In genomic region chr14:99807413-99808132, GRCh38 we compare ENCODE assay signal across 10 cellular contexts. TPM values are rescaled to one million over a fixed set of nuclear protein-coding genes. Genes with fewer than 3 reads are reported as not detected.
DNase-seq lines count a peak whose midpoint lies in the region; ATAC-seq, FAIRE-seq and TF ChIP-seq lines count a peak whose summit lies in the region.
"Had no signal": no experiment of that assay in that cellular context is flagged by ENCODE, and none has a peak within 500 bp of the region (broad histone marks: within the 10 kb centered on the region; RNA-seq: fewer than 3 reads in every experiment).

No MANE protein-coding gene starts in this region.

- no peak overlapping the region for H3K27ac Mint-ChIP-seq in neural progenitor cell
- no peak overlapping the region for H3K27ac Mint-ChIP-seq in effector memory CD8-positive, alpha-beta T cell
- H3K27ac Mint-ChIP-seq: CD4-positive, CD25-positive, alpha-beta regulatory T cell had no signal

- H4K20me1 ChIP-seq in neural progenitor cell (ENCODE audit: low read depth) = peaks cover 74% of the 10 kb centered on the region

- H3K9ac ChIP-seq in neural progenitor cell = no peak overlapping the region

- peak; percentile 70 for DNase-seq in AG10803 (ENCODE audit: low read depth)
- no peak for DNase-seq in HTR-8/SVneo (ENCODE audit: insufficient read length, low spot score)
- peak; percentile 14 for DNase-seq in choroid plexus epithelial cell (ENCODE audit: low read depth)
- DNase-seq in neural progenitor cell (ENCODE audit: low spot score) = peak; percentile 48
- DNase-seq in effector memory CD8-positive, alpha-beta T cell = no peak
- no peak for DNase-seq in ACHN
- DNase-seq in putamen (ENCODE audit: low spot score) = no peak
- DNase-seq: CD4-positive, CD25-positive, alpha-beta regulatory T cell had no signal

- H2AFZ ChIP-seq in neural progenitor cell (replicated peaks) = no peak overlapping the region

- peaks cover 3% of the 10 kb centered on the region for H3F3A ChIP-seq in neural progenitor cell (ENCODE audit: low read depth)

- H3K79me2 ChIP-seq in neural progenitor cell (ENCODE audit: low read depth) = peaks cover 100% of the 10 kb centered on the region

- in situ Hi-C loops in ACHN (cut with HindIII; ENCODE audit: low pct_ligation_motif_present, low pct_unique_long_range_greater_than_20kb, low sequenced_read_pairs) = no loop called here

- H3K4me3 ChIP-seq in AG10803 (ENCODE audit: low read length) (no peak overlapping the region), choroid plexus epithelial cell (ENCODE audit: low read depth, low read length) (no peak overlapping the region), neural progenitor cell (no peak overlapping the region)

- FAIRE-seq in HTR-8/SVneo (lab: Jason Lieb, UNC) = peak; percentile 28

- H3K9me3 Mint-ChIP-seq in neural progenitor cell = no peaks in the 10 kb centered on the region
- H3K9me3 Mint-ChIP-seq in effector memory CD8-positive, alpha-beta T cell = no peaks in the 10 kb centered on the region
- H3K9me3 Mint-ChIP-seq: central memory CD8-positive, alpha-beta T cell had no signal

- peaks cover 6% of the 10 kb centered on the region for H3K36me3 Mint-ChIP-seq in neural progenitor cell
- no peaks in the 10 kb centered on the region for H3K36me3 Mint-ChIP-seq in effector memory CD8-positive, alpha-beta T cell (ENCODE audit: insufficient read depth)
- H3K36me3 Mint-ChIP-seq: CD4-positive, CD25-positive, alpha-beta regulatory T cell had no signal

- H3K27ac ChIP-seq in neural progenitor cell = no peak overlapping the region

- H3K27me3 ChIP-seq in neural progenitor cell = no peaks in the 10 kb centered on the region

- peaks cover 38% of the 10 kb centered on the region for H3K4me1 ChIP-seq in neural progenitor cell

- H3K4me3 Mint-ChIP-seq in neural progenitor cell = no peak overlapping the region
- no peak overlapping the region for H3K4me3 Mint-ChIP-seq in effector memory CD8-positive, alpha-beta T cell
- H3K4me3 Mint-ChIP-seq: CD4-positive, CD25-positive, alpha-beta regulatory T cell; central memory CD8-positive, alpha-beta T cell had no signal

- peaks cover 4% of the 10 kb centered on the region for H3K27me3 Mint-ChIP-seq in neural progenitor cell (ENCODE audit: insufficient read depth, low read depth)
- H3K27me3 Mint-ChIP-seq in effector memory CD8-positive, alpha-beta T cell = peaks cover 64 to 89% of the 10 kb centered on the region in 2 donors

- no peak overlapping the region for H3K4me2 ChIP-seq in neural progenitor cell

- no peaks in the 10 kb centered on the region for H3K36me3 ChIP-seq in neural progenitor cell

- no peaks in the 10 kb centered on the region for H3K9me3 ChIP-seq in neural progenitor cell (ENCODE audit: low read depth)

- TF ChIP-seq CTCF in AG10803 (conservative IDR thresholded peaks at IDR 0.05; ENCODE audit: low read length) = peak; percentile 24
- no peak for TF ChIP-seq CTCF in choroid plexus epithelial cell (conservative IDR thresholded peaks at IDR 0.05; ENCODE audit: low read depth, low read length)
- TF ChIP-seq CTCF in neural progenitor cell (IDR thresholded peaks at IDR 0.05) = peak; percentile 28

- peaks cover 49% of the 10 kb centered on the region for H3K4me1 Mint-ChIP-seq in neural progenitor cell
- H3K4me1 Mint-ChIP-seq in effector memory CD8-positive, alpha-beta T cell (ENCODE audit: low read depth in 2 of 2) = no peaks in the 10 kb centered on the region
- H3K4me1 Mint-ChIP-seq: CD4-positive, CD25-positive, alpha-beta regulatory T cell; central memory CD8-positive, alpha-beta T cell had no signal

- ATAC-seq in effector memory CD8-positive, alpha-beta T cell (replicated peaks) = no peak
- no peak for ATAC-seq in GM18858 (IDR thresholded peaks at IDR 0.05; ENCODE audit: unreplicated experiment)

RNA-seq across cellular contexts. Expression of gene EML1, which starts 14.4 kb away (rescaled TPM):
- total RNA-seq in neural progenitor cell (ENCODE audit: low replicate concordance) = 47.7 and 57.2 TPM in 2 replicates
- total RNA-seq: CD4-positive, CD25-positive, alpha-beta regulatory T cell had no signal

Comparison
In these comparisons a context has a peak if more than half of its experiments do, and no peak if none do; other contexts are left out.
1. DNase-seq: peak in AG10803 (single experiment), choroid plexus epithelial cell (single experiment) and neural progenitor cell (single experiment); none in HTR-8/SVneo (single experiment), effector memory CD8-positive, alpha-beta T cell (0 of 3), ACHN (single experiment) and putamen (single experiment).